17 cellular contexts compared by ENCODE assay signal in the genomic region with DNA sequence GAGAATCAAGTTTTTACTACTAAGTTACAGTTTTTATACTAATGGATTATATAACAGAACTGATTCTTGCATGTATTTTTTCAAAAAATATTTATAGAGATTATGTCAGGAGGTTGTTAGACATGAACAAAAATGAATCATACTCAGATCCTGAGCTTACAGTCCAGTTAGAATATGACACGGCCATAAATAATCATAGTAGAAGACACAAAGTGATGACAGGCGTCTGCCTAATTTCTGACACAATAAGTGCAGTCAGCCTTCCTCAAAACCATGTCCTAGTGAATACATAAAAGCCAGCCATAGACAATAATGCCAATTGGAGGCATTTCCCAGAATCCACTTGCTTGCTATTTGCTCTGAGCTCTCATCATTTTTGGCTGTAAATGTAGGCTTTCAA.
DNase-seq lines count a peak whose midpoint lies in the region; ATAC-seq and TF ChIP-seq lines count a peak whose summit lies in the region.
"Had no signal": no experiment of that assay in that cellular context is flagged by ENCODE, and none has a peak within 500 bp of the region (broad histone marks: within the 10 kb centered on the region; RNA-seq: fewer than 3 reads in every experiment).

No MANE protein-coding gene starts in this region.

- H3K4me1 Mint-ChIP-seq in MCF 10A (ENCODE audit: insufficient read depth, unreplicated experiment): peaks cover 4% of the 10 kb centered on the region
- H3K4me1 Mint-ChIP-seq: CD4-positive, alpha-beta memory T cell had no signal

- BruUV-seq in mammary epithelial cell (replicated peaks; lab: Mats Ljungman, UMichigan): no TSS peak
- no TSS peak for BruUV-seq in MCF 10A (replicated peaks; lab: Mats Ljungman, UMichigan)

- 88% methylated on average over 2 of the region's 2 CpGs for WGBS in mammary epithelial cell (ENCODE audit: low coverage, missing lambda C conversion rate)

- intact Hi-C loops in mammary epithelial cell (cut with micrococcal nuclease) (no loop called here), MCF 10A (cut with micrococcal nuclease) (no loop called here)

- no peak overlapping the region for H3K4me3 Mint-ChIP-seq in MCF 10A (ENCODE audit: unreplicated experiment)
- H3K4me3 Mint-ChIP-seq: CD14-positive monocyte; CD4-positive, alpha-beta memory T cell; HFFc6 had no signal

- in situ Hi-C loops in mammary epithelial cell (cut with MboI; ENCODE audit: low sequenced_read_pairs in 2 of 2): no loop called here

- H3K4me1 ChIP-seq in mammary epithelial cell (ENCODE audit: insufficient read depth, low read length): no peaks in the 10 kb centered on the region
- H3K4me1 ChIP-seq in osteoblast (ENCODE audit: insufficient read depth, low read length): peaks cover 5% of the 10 kb centered on the region
- H3K4me1 ChIP-seq: BLaER1 had no signal

- H3K27me3 ChIP-seq in mammary epithelial cell (ENCODE audit: insufficient read depth, low read length) (no peaks in the 10 kb centered on the region), osteoblast (ENCODE audit: insufficient read depth, low read length) (no peaks in the 10 kb centered on the region)
- H3K27me3 ChIP-seq: BLaER1 had no signal

- no peaks in the 10 kb centered on the region for H3K36me3 ChIP-seq in mammary epithelial cell (ENCODE audit: insufficient read depth, low read length)
- H3K36me3 ChIP-seq in osteoblast (ENCODE audit: insufficient read depth, low read length): no peaks in the 10 kb centered on the region
- H3K36me3 ChIP-seq: BLaER1 had no signal

- ATAC-seq in HG02852 (IDR thresholded peaks at IDR 0.05; ENCODE audit: unreplicated experiment): no peak
- ATAC-seq: HCT116 had no signal

- no peak for TF ChIP-seq CTCF in mammary epithelial cell (conservative IDR thresholded peaks at IDR 0.05 in 1 of 2, IDR thresholded peaks at IDR 0.05 in 1 of 2; ENCODE audit: extremely low read depth in 1 of 2, insufficient read depth in 1 of 2, low read depth in 1 of 2, low read length in 2 of 2)
- TF ChIP-seq CTCF in MCF 10A (IDR thresholded peaks at IDR 0.05; ENCODE audit: unreplicated experiment): no peak
- no peak for TF ChIP-seq CTCF in epithelial cell of esophagus (IDR thresholded peaks at IDR 0.05; ENCODE audit: insufficient read depth, low read depth, low read length, missing control alignments)
- TF ChIP-seq CTCF in osteoblast (IDR thresholded peaks at IDR 0.05; ENCODE audit: extremely low read depth, low read depth, low read length): no peak

- H4K20me1 ChIP-seq in mammary epithelial cell (ENCODE audit: insufficient read depth, low read length): no peaks in the 10 kb centered on the region
- no peaks in the 10 kb centered on the region for H4K20me1 ChIP-seq in osteoblast (ENCODE audit: insufficient read depth, low read length)
- H4K20me1 ChIP-seq: BLaER1 had no signal

- no peaks in the 10 kb centered on the region for H3K27me3 Mint-ChIP-seq in MCF 10A (ENCODE audit: insufficient read depth, unreplicated experiment)
- H3K27me3 Mint-ChIP-seq: CD4-positive, alpha-beta memory T cell had no signal

- DNase-seq in mammary epithelial cell (peak; percentile 1), MCF 10A (ENCODE audit: unreplicated experiment) (no peak), epithelial cell of esophagus (ENCODE audit: low read depth) (peak; percentile 26), osteoblast (ENCODE audit: insufficient read length, low spot score, missing footprints) (no peak), NOMO-1 treated with dmso at 0.1 percent for 144 hours (lab: John Stamatoyannopoulos, UW; ENCODE audit: unreplicated experiment) (no peak)
- DNase-seq in activated CD4-positive, alpha-beta T cell treated with anti-CD3 and anti-CD28 coated beads for 48 hours: no peak
- DNase-seq: CD4-positive, alpha-beta memory T cell; DMS153; DMS79; GDM1; GOT3; H7; HFFc6 had no signal

- no peak overlapping the region for H2AFZ ChIP-seq in mammary epithelial cell (ENCODE audit: low read depth, low read length)
- peak overlapping the region; percentile 48 for H2AFZ ChIP-seq in osteoblast (ENCODE audit: low read length)

- no peak overlapping the region for H3K27ac ChIP-seq in mammary epithelial cell (ENCODE audit: insufficient read depth, low read depth, low read length)
- H3K27ac ChIP-seq in osteoblast (ENCODE audit: low read depth, low read length): no peak overlapping the region
- H3K27ac ChIP-seq: BLaER1 had no signal

- no peaks in the 10 kb centered on the region for H3K9me3 Mint-ChIP-seq in MCF 10A (ENCODE audit: unreplicated experiment)
- H3K9me3 Mint-ChIP-seq: CD4-positive, alpha-beta memory T cell; HFFc6 had no signal

- no peak overlapping the region for H3K4me2 ChIP-seq in mammary epithelial cell (ENCODE audit: insufficient read depth, low read depth, low read length)
- H3K4me2 ChIP-seq in osteoblast (ENCODE audit: insufficient read depth, low read length): no peak overlapping the region
- H3K4me2 ChIP-seq: BLaER1 had no signal

- no peak overlapping the region for H3K9ac ChIP-seq in mammary epithelial cell (ENCODE audit: insufficient read depth, low read length)
- H3K9ac ChIP-seq: BLaER1 had no signal

- CTCF ChIA-PET in mammary epithelial cell (lab: Charles Lee; ENCODE audit: low non-redundant PET): no interaction called here
- CTCF ChIA-PET in MCF 10A (lab: Yijun Ruan, JAX): interaction anchor here (0.5 to 4.9 kb wide), 5 partner anchors 7 to 197 kb away, joined by 3 to 22 read pairs (median 3); no protein-coding TSS in a partner anchor

- peaks cover 6% of the 10 kb centered on the region for H3K36me3 Mint-ChIP-seq in MCF 10A (ENCODE audit: insufficient read depth, unreplicated experiment)
- H3K36me3 Mint-ChIP-seq: CD14-positive monocyte; CD4-positive, alpha-beta memory T cell had no signal

- POLR2A ChIA-PET in MCF 10A (lab: Yijun Ruan, JAX): no interaction called here

- no peaks in the 10 kb centered on the region for H3K79me2 ChIP-seq in mammary epithelial cell (ENCODE audit: insufficient read depth, low read length)
- H3K79me2 ChIP-seq in osteoblast (ENCODE audit: insufficient read depth, low read length): no peaks in the 10 kb centered on the region

- no peak overlapping the region for H3K27ac Mint-ChIP-seq in MCF 10A (ENCODE audit: low read depth, unreplicated experiment)
- H3K27ac Mint-ChIP-seq: CD14-positive monocyte; CD4-positive, alpha-beta memory T cell; HFFc6 had no signal

- dilution Hi-C loops in mammary epithelial cell (cut with HindIII; ENCODE audit: low sequenced_read_pairs): no loop called here

- no peak overlapping the region for H3K4me3 ChIP-seq in mammary epithelial cell (replicated peaks in 1 of 3; ENCODE audit: insufficient read depth in 1 of 3, low read depth in 2 of 3, low read length in 3 of 3)
- H3K4me3 ChIP-seq in epithelial cell of esophagus (ENCODE audit: low read length): no peak overlapping the region
- H3K4me3 ChIP-seq in osteoblast (ENCODE audit: insufficient read depth, low read length): no peak overlapping the region
- H3K4me3 ChIP-seq: BLaER1 had no signal

- H3K9me3 ChIP-seq in mammary epithelial cell (replicated peaks; ENCODE audit: insufficient read depth, low read length) (no peaks in the 10 kb centered on the region), osteoblast (ENCODE audit: low read depth, low read length) (no peaks in the 10 kb centered on the region)

Comparison
In these comparisons a context has a peak if more than half of its experiments do, and no peak if none do; other contexts are left out.
1. DNase-seq: peak in mammary epithelial cell (single experiment) and epithelial cell of esophagus (single experiment); none in MCF 10A (single experiment), osteoblast (single experiment), activated CD4-positive, alpha-beta T cell treated with anti-CD3 and anti-CD28 coated beads for 48 hours (single experiment) and NOMO-1 treated with dmso at 0.1 percent for 144 hours (single experiment).